7 cellular contexts compared by ENCODE assay signal in genomic region chr6:111837641-111838500, GRCh38. TPM values are rescaled to one million over a fixed set of nuclear protein-coding genes. Genes with fewer than 3 reads are reported as not detected.
DNase-seq lines count a peak whose midpoint lies in the region; ATAC-seq lines count a peak whose summit lies in the region.

No MANE protein-coding gene starts in this region.

- no peaks in the 10 kb centered on the region for H3K27me3 ChIP-seq in aorta (ENCODE audit: control insufficient read depth in 1 of 2, insufficient read depth in 2 of 2, low read length in 1 of 2)
- H3K27me3 ChIP-seq in right cardiac atrium (ENCODE audit: control insufficient read depth, insufficient read depth), result no peaks in the 10 kb centered on the region

- WGBS in aorta, 2 donors, result 92 to 93% methylated on average over 8 of the region's 8 CpGs
- WGBS in right cardiac atrium, result 85% methylated on average over 8 of the region's 8 CpGs

- no peak overlapping the region for H3K4me3 ChIP-seq in aorta (ENCODE audit: low read length in 2 of 2)
- H3K4me3 ChIP-seq in right cardiac atrium (ENCODE audit: low read length), result no peak overlapping the region

- H3K9me3 ChIP-seq in aorta (ENCODE audit: control insufficient read depth, low read length) (no peaks in the 10 kb centered on the region), right cardiac atrium (ENCODE audit: control insufficient read depth, low read length) (no peaks in the 10 kb centered on the region)

- no peaks in the 10 kb centered on the region for H3K27me3 Mint-ChIP-seq in stimulated activated naive CD8-positive, alpha-beta T cell treated with anti-CD3 and anti-CD28 coated beads, Interleukin-15, Interleukin-2, amounts not matched to agents 100 ng/mL and 50 ng/mL, for 24 hours

- no peaks in the 10 kb centered on the region for H3K36me3 ChIP-seq in aorta (ENCODE audit: control insufficient read depth in 1 of 2, insufficient read depth in 2 of 2, low read length in 1 of 2)

- H3K27ac ChIP-seq in aorta (ENCODE audit: low read depth in 1 of 2, low read length in 2 of 2), result no peak overlapping the region
- no peak overlapping the region for H3K27ac ChIP-seq in right cardiac atrium (ENCODE audit: low read length)

- DNase-seq in activated naive CD4-positive, alpha-beta T cell treated with anti-CD3 and anti-CD28 coated beads, Interleukin-2, amount 50 U/mL, for 16 hours, result peak; percentile 60
- no peak for DNase-seq in aorta
- no peak for DNase-seq in right cardiac atrium
- DNase-seq in effector CD8-positive, alpha-beta T cell (lab: John Stamatoyannopoulos, UW), result no peak

- H3K4me1 ChIP-seq in aorta (ENCODE audit: control insufficient read depth in 1 of 2, insufficient read depth in 2 of 2, low read length in 2 of 2) (peaks cover 2 to 3% of the 10 kb centered on the region in 2 donors), right cardiac atrium (ENCODE audit: control insufficient read depth, insufficient read depth, low read length) (peaks cover 14% of the 10 kb centered on the region)

- peaks cover 38% of the 10 kb centered on the region for H3K4me1 Mint-ChIP-seq in stimulated activated naive CD8-positive, alpha-beta T cell treated with anti-CD3 and anti-CD28 coated beads, Interleukin-15, Interleukin-2, amounts not matched to agents 100 ng/mL and 50 ng/mL, for 24 hours (ENCODE audit: low read depth)

- peak overlapping the region; percentile 79 for H3K4me3 Mint-ChIP-seq in stimulated activated naive CD8-positive, alpha-beta T cell treated with anti-CD3 and anti-CD28 coated beads, Interleukin-15, Interleukin-2, amounts not matched to agents 100 ng/mL and 50 ng/mL, for 24 hours

- ATAC-seq in GM19467 (IDR thresholded peaks at IDR 0.05; ENCODE audit: unreplicated experiment) (peak; percentile 59), HG03175 (IDR thresholded peaks at IDR 0.05; ENCODE audit: unreplicated experiment) (peak; percentile 75), aorta (ENCODE audit: low FRiP score) (no peak), right cardiac atrium (no peak)

- intact Hi-C loops in aorta (cut with DNase I) (no loop called here), right cardiac atrium (cut with DNase I) (no loop called here)

- peak overlapping the region; percentile 96 for H3K27ac Mint-ChIP-seq in stimulated activated naive CD8-positive, alpha-beta T cell treated with anti-CD3 and anti-CD28 coated beads, Interleukin-15, Interleukin-2, amounts not matched to agents 100 ng/mL and 50 ng/mL, for 24 hours

- no peaks in the 10 kb centered on the region for H3K9me3 Mint-ChIP-seq in stimulated activated naive CD8-positive, alpha-beta T cell treated with anti-CD3 and anti-CD28 coated beads, Interleukin-15, Interleukin-2, amounts not matched to agents 100 ng/mL and 50 ng/mL, for 24 hours

- peaks cover 55% of the 10 kb centered on the region for H3K36me3 Mint-ChIP-seq in stimulated activated naive CD8-positive, alpha-beta T cell treated with anti-CD3 and anti-CD28 coated beads, Interleukin-15, Interleukin-2, amounts not matched to agents 100 ng/mL and 50 ng/mL, for 24 hours (ENCODE audit: low read depth)

RNA-seq across cellular contexts. Expression of gene FYN, which starts 35.4 kb away (rescaled TPM):
- total RNA-seq in aorta (100 to 1,000 TPM; 100 to 162 TPM), right cardiac atrium (10 to 100 TPM; 56.5 to 76.6 (median 73.5) TPM)
- polyA plus RNA-seq in aorta (10 to 100 TPM; 31.7 to 32.5 TPM), right cardiac atrium (29.8 TPM)

Comparison
In these comparisons a context has a peak if more than half of its experiments do, and no peak if none do; other contexts are left out.
1. ATAC-seq: peak in GM19467 (single experiment) and HG03175 (single experiment); none in aorta (single experiment) and right cardiac atrium (0 of 2).